ENCODE assay signal across 13 cellular contexts in the genomic region with DNA sequence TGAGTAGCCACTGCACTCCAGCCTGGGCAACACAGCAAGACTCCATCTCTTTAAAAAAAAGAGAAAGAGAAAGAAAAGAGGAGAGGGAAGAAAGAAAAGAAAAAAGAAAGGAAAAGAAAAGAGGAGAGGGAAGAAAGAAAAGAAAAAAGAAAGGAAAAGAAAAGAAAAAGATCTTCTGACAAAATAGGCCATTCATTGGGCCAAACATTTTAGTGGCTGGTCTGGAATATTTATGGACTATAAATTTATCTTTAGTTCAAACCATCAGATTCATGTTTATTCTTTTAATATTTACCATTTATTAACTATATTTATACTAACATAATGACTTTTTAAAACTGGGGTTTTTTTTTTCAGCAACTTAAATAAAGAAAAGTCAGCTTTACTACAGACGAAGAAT.
DNase-seq lines count a peak whose midpoint lies in the region; ATAC-seq, FAIRE-seq and TF ChIP-seq lines count a peak whose summit lies in the region.
"Had no signal": no experiment of that assay in that cellular context is flagged by ENCODE, and none has a peak within 500 bp of the region (broad histone marks: within the 10 kb centered on the region; RNA-seq: fewer than 3 reads in every experiment).

No MANE protein-coding gene starts in this region.

- peak; percentile 36 for FAIRE-seq in G401.6 (lab: Jason Lieb, UNC)
- peak; percentile 88 for FAIRE-seq in colon (lab: Jason Lieb, UNC)
- no peak for FAIRE-seq in RCC 7860 (lab: Jason Lieb, UNC)
- FAIRE-seq: GM12891, K562 had no signal

- H3K27ac Mint-ChIP-seq in activated CD8-positive, alpha-beta T cell treated with anti-CD3 and anti-CD28 coated beads for 36 hours = peak overlapping the region; percentile 20
- H3K27ac Mint-ChIP-seq in activated CD8-positive, alpha-beta T cell treated with anti-CD3 and anti-CD28 coated beads, Interleukin-2, amount 10 ng/mL, durations not matched to agents 7 days and 5 days = no peak overlapping the region
- H3K27ac Mint-ChIP-seq in stimulated activated effector memory CD8-positive, alpha-beta T cell treated with anti-CD3 and anti-CD28 coated beads, Interleukin-12 subunit alpha, Interleukin-12 subunit beta, amount 100 ng/mL, for 72 hours = peak overlapping the region; percentile 40
- H3K27ac Mint-ChIP-seq: CD4-positive, alpha-beta T cell; GM23338 had no signal

- H3K36me3 Mint-ChIP-seq in activated CD8-positive, alpha-beta T cell treated with anti-CD3 and anti-CD28 coated beads for 36 hours (ENCODE audit: low read depth) = peaks cover 10% of the 10 kb centered on the region
- H3K36me3 Mint-ChIP-seq in activated CD8-positive, alpha-beta T cell treated with anti-CD3 and anti-CD28 coated beads, Interleukin-2, amount 10 ng/mL, durations not matched to agents 7 days and 5 days (ENCODE audit: low read depth) = no peaks in the 10 kb centered on the region
- H3K36me3 Mint-ChIP-seq in stimulated activated effector memory CD8-positive, alpha-beta T cell treated with anti-CD3 and anti-CD28 coated beads, Interleukin-12 subunit alpha, Interleukin-12 subunit beta, amount 100 ng/mL, for 72 hours = peaks cover 21% of the 10 kb centered on the region

- CTCF ChIA-PET in activated CD8-positive, alpha-beta T cell treated with anti-CD3 and anti-CD28 coated beads for 36 hours (lab: Charles Lee) = no interaction called here
- CTCF ChIA-PET in activated CD8-positive, alpha-beta T cell treated with anti-CD3 and anti-CD28 coated beads, Interleukin-2, amount 10 ng/mL, durations not matched to agents 7 days and 5 days (lab: Charles Lee) = no interaction called here

- intact Hi-C loops in activated CD8-positive, alpha-beta T cell treated with anti-CD3 and anti-CD28 coated beads for 36 hours (cut with micrococcal nuclease) = no loop called here

- H3K4me3 Mint-ChIP-seq in activated CD8-positive, alpha-beta T cell treated with anti-CD3 and anti-CD28 coated beads for 36 hours = no peak overlapping the region
- no peak overlapping the region for H3K4me3 Mint-ChIP-seq in activated CD8-positive, alpha-beta T cell treated with anti-CD3 and anti-CD28 coated beads, Interleukin-2, amount 10 ng/mL, durations not matched to agents 7 days and 5 days
- H3K4me3 Mint-ChIP-seq in stimulated activated effector memory CD8-positive, alpha-beta T cell treated with anti-CD3 and anti-CD28 coated beads, Interleukin-12 subunit alpha, Interleukin-12 subunit beta, amount 100 ng/mL, for 72 hours = no peak overlapping the region
- H3K4me3 Mint-ChIP-seq: CD4-positive, alpha-beta T cell; GM23338 had no signal

- no peak for DNase-seq in activated CD8-positive, alpha-beta T cell treated with anti-CD3 and anti-CD28 coated beads for 36 hours
- no peak for DNase-seq in activated CD8-positive, alpha-beta T cell treated with anti-CD3 and anti-CD28 coated beads, Interleukin-2, amount 10 ng/mL, durations not matched to agents 7 days and 5 days
- no peak for DNase-seq in stimulated activated effector memory CD8-positive, alpha-beta T cell treated with anti-CD3 and anti-CD28 coated beads, Interleukin-12 subunit alpha, Interleukin-12 subunit beta, amount 100 ng/mL, for 72 hours (ENCODE audit: low spot score in 2 of 2)
- DNase-seq in dedifferentiated amniotic fluid mesenchymal stem cell (ENCODE audit: extremely low spot score) = no peak
- no peak for DNase-seq in RCC 7860 (ENCODE audit: low spot score)
- DNase-seq: CD4-positive, alpha-beta T cell; DMS79; H7 had no signal

- no peak for ATAC-seq in activated CD8-positive, alpha-beta T cell treated with anti-CD3 and anti-CD28 coated beads for 36 hours
- ATAC-seq in activated CD8-positive, alpha-beta T cell treated with anti-CD3 and anti-CD28 coated beads, Interleukin-2, amount 10 ng/mL, durations not matched to agents 7 days and 5 days = no peak
- no peak for ATAC-seq in stimulated activated effector memory CD8-positive, alpha-beta T cell treated with anti-CD3 and anti-CD28 coated beads, Interleukin-12 subunit alpha, Interleukin-12 subunit beta, amount 100 ng/mL, for 72 hours
- ATAC-seq: GM23338, K562 had no signal

- no peaks in the 10 kb centered on the region for H3K27me3 Mint-ChIP-seq in activated CD8-positive, alpha-beta T cell treated with anti-CD3 and anti-CD28 coated beads for 36 hours
- no peaks in the 10 kb centered on the region for H3K27me3 Mint-ChIP-seq in activated CD8-positive, alpha-beta T cell treated with anti-CD3 and anti-CD28 coated beads, Interleukin-2, amount 10 ng/mL, durations not matched to agents 7 days and 5 days (ENCODE audit: low read depth)
- H3K27me3 Mint-ChIP-seq: CD4-positive, alpha-beta T cell had no signal

- no peaks in the 10 kb centered on the region for H3K9me3 Mint-ChIP-seq in activated CD8-positive, alpha-beta T cell treated with anti-CD3 and anti-CD28 coated beads for 36 hours
- no peaks in the 10 kb centered on the region for H3K9me3 Mint-ChIP-seq in activated CD8-positive, alpha-beta T cell treated with anti-CD3 and anti-CD28 coated beads, Interleukin-2, amount 10 ng/mL, durations not matched to agents 7 days and 5 days (ENCODE audit: insufficient read depth)
- H3K9me3 Mint-ChIP-seq in stimulated activated effector memory CD8-positive, alpha-beta T cell treated with anti-CD3 and anti-CD28 coated beads, Interleukin-12 subunit alpha, Interleukin-12 subunit beta, amount 100 ng/mL, for 72 hours = no peaks in the 10 kb centered on the region
- H3K9me3 Mint-ChIP-seq: CD4-positive, alpha-beta T cell; GM23338 had no signal

- no peak for TF ChIP-seq CTCF in activated CD8-positive, alpha-beta T cell treated with anti-CD3 and anti-CD28 coated beads for 36 hours (IDR thresholded peaks at IDR 0.05)

- POLR2A ChIA-PET in activated CD8-positive, alpha-beta T cell treated with anti-CD3 and anti-CD28 coated beads for 36 hours (lab: Charles Lee) = no interaction called here
- POLR2A ChIA-PET in activated CD8-positive, alpha-beta T cell treated with anti-CD3 and anti-CD28 coated beads, Interleukin-2, amount 10 ng/mL, durations not matched to agents 7 days and 5 days (lab: Charles Lee) = no interaction called here

- H3K4me1 Mint-ChIP-seq in activated CD8-positive, alpha-beta T cell treated with anti-CD3 and anti-CD28 coated beads for 36 hours (ENCODE audit: low read depth) = no peaks in the 10 kb centered on the region
- no peaks in the 10 kb centered on the region for H3K4me1 Mint-ChIP-seq in activated CD8-positive, alpha-beta T cell treated with anti-CD3 and anti-CD28 coated beads, Interleukin-2, amount 10 ng/mL, durations not matched to agents 7 days and 5 days (ENCODE audit: low read depth)
- no peaks in the 10 kb centered on the region for H3K4me1 Mint-ChIP-seq in stimulated activated effector memory CD8-positive, alpha-beta T cell treated with anti-CD3 and anti-CD28 coated beads, Interleukin-12 subunit alpha, Interleukin-12 subunit beta, amount 100 ng/mL, for 72 hours
